ENCODE assay signal across 8 cellular contexts in the genomic region with DNA sequence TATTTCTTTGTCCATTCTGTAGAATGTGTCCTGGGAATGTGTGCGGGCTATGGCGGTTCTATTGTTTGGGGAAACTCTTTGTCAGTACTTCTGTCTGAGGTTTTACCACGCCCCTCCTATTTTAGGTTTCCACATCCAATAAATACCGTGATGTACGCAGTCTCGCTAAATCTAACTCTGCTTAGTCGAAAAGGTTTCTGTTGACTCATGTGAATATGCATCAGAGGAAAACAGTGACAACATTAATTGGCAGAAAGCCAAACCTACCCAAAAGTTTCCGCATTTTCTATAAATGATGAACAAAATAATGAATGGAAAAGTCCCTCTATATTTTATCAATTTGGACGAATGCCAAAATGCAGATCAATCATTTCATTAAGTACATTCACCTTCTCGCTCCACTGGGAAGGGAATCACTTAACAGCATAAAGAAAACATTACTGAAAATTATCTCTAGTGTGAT.
DNase-seq lines count a peak whose midpoint lies in the region; ATAC-seq and TF ChIP-seq lines count a peak whose summit lies in the region.

No MANE protein-coding gene starts in this region.

- no peak overlapping the region for H3K4me3 ChIP-seq in stomach

- TF ChIP-seq POLR2A in stomach (IDR thresholded peaks at IDR 0.05): no peak

- TF ChIP-seq EP300 in stomach (IDR thresholded peaks at IDR 0.05): no peak

- no peak for TF ChIP-seq CTCF in stomach (IDR thresholded peaks at IDR 0.05)

- H3K27me3 Mint-ChIP-seq in activated T-cell treated with anti-CD3 and anti-CD28 coated beads, Interleukin-2, amount 50 U/mL, for 24 hours: no peaks in the 10 kb centered on the region

- H3K4me3 Mint-ChIP-seq in activated T-cell treated with anti-CD3 and anti-CD28 coated beads, Interleukin-2, amount 50 U/mL, for 24 hours: peak overlapping the region; percentile 61

- 21 to 39% (median 33%) methylated on average over 10 of the region's 10 CpGs for WGBS in stomach, 5 donors

- intact Hi-C loops in stomach (cut with DNase I; ENCODE audit: low total_unique reads): no loop called here

- ATAC-seq in activated naive CD4-positive, alpha-beta T cell treated with anti-CD3 and anti-CD28 coated beads, Interleukin-2, amount 50 U/mL, for 72 hours: peak; percentile 60 to 84

- H3K27ac Mint-ChIP-seq in activated T-cell treated with anti-CD3 and anti-CD28 coated beads, Interleukin-2, amount 50 U/mL, for 24 hours: peak overlapping the region; percentile 99
- peak overlapping the region; percentile 91 to 99 for H3K27ac Mint-ChIP-seq in activated naive CD4-positive, alpha-beta T cell treated with anti-CD3 and anti-CD28 coated beads, Interleukin-2, amount 50 U/mL, for 72 hours

- in situ Hi-C loops in KBM-7 (cut with MboI; ENCODE audit: low pct_unique_long_range_greater_than_20kb, low sequenced_read_pairs): no loop called here

- peaks cover 5% of the 10 kb centered on the region for H3K9me3 Mint-ChIP-seq in activated T-cell treated with anti-CD3 and anti-CD28 coated beads, Interleukin-2, amount 50 U/mL, for 24 hours
- H3K9me3 Mint-ChIP-seq in activated naive CD4-positive, alpha-beta T cell treated with anti-CD3 and anti-CD28 coated beads, Interleukin-2, amount 50 U/mL, for 72 hours: peaks cover 0 to 6% of the 10 kb centered on the region in 2 donors

- no peak for DNase-seq in activated T-cell treated with anti-CD3 and anti-CD28 coated beads, Interleukin-2, amount 50 U/mL, for 24 hours
- DNase-seq in activated T-cell treated with anti-CD3 and anti-CD28 coated beads for 4 hours (no peak), iris pigment epithelial cell (ENCODE audit: low read depth) (peak; percentile 94), stomach (no peak), KBM-7 (no peak), DMS53 (lab: John Stamatoyannopoulos, UW) (no peak), HUDEP-2 (lab: John Stamatoyannopoulos, UW; ENCODE audit: unreplicated experiment in 76 of 76) (no peak)
- peak in 1 of 2 donors; percentile 40 for DNase-seq in activated naive CD4-positive, alpha-beta T cell treated with anti-CD3 and anti-CD28 coated beads, Interleukin-2, amount 50 U/mL, for 72 hours (ENCODE audit: low spot score in 2 of 2)

- no peaks in the 10 kb centered on the region for H3K27me3 ChIP-seq in stomach

- no peaks in the 10 kb centered on the region for H3K9me3 ChIP-seq in stomach

- H3K27ac ChIP-seq in stomach: peak overlapping the region in 4 of 5 donors; percentile 43 to 61 (median 52)

- H3K4me1 ChIP-seq in stomach: peaks cover 12 to 51% (median 25%) of the 10 kb centered on the region in 4 donors

- no peaks in the 10 kb centered on the region for H3K36me3 ChIP-seq in stomach

- H3K36me3 Mint-ChIP-seq in activated T-cell treated with anti-CD3 and anti-CD28 coated beads, Interleukin-2, amount 50 U/mL, for 24 hours (ENCODE audit: low read depth): peaks cover 71% of the 10 kb centered on the region
- H3K36me3 Mint-ChIP-seq in activated naive CD4-positive, alpha-beta T cell treated with anti-CD3 and anti-CD28 coated beads, Interleukin-2, amount 50 U/mL, for 72 hours: peaks cover 5 to 59% of the 10 kb centered on the region in 2 donors

- H3K4me1 Mint-ChIP-seq in activated T-cell treated with anti-CD3 and anti-CD28 coated beads, Interleukin-2, amount 50 U/mL, for 24 hours (ENCODE audit: low read depth): peaks cover 88% of the 10 kb centered on the region
